8 cellular contexts compared by ENCODE assay signal in genomic region chr12:49200882-49201594, GRCh38. TPM values are rescaled to one million over a fixed set of nuclear protein-coding genes. Genes with fewer than 3 reads are reported as not detected.
DNase-seq lines count a peak whose midpoint lies in the region; ATAC-seq and TF ChIP-seq lines count a peak whose summit lies in the region.

No MANE protein-coding gene starts in this region.

- H3K4me1 ChIP-seq in GM23338 (ENCODE audit: insufficient read depth): peaks cover 15% of the 10 kb centered on the region

- H3K27ac ChIP-seq in GM23338 (ENCODE audit: low read depth): peak overlapping the region; percentile 12; the same call in 1 of the 2 replicates

- no peak overlapping the region for H3K4me3 ChIP-seq in GM23338

- H3F3A ChIP-seq in GM23338 (replicated peaks; ENCODE audit: low read depth): no peaks in the 10 kb centered on the region

- ATAC-seq in GM23338: peak; percentile 65

- H3K4me2 ChIP-seq in GM23338: 0 out of 2 replicates have a peak overlapping the region, but pooled peaks have one; percentile 10

- H3K27ac Mint-ChIP-seq in GM23338 (peak overlapping the region; percentile 89), progenitor cell of endocrine pancreas (peak overlapping the region; percentile 15)
- H3K27ac Mint-ChIP-seq in activated naive CD8-positive, alpha-beta T cell: peak overlapping the region; percentile 12

- no peak overlapping the region for H2AFZ ChIP-seq in GM23338

- no peaks in the 10 kb centered on the region for H4K20me1 ChIP-seq in GM23338 (replicated peaks; ENCODE audit: insufficient read depth)

- H3K4me1 Mint-ChIP-seq in GM23338 (peaks cover 32% of the 10 kb centered on the region), progenitor cell of endocrine pancreas (ENCODE audit: low read depth) (peaks cover 20% of the 10 kb centered on the region)
- H3K4me1 Mint-ChIP-seq in activated naive CD8-positive, alpha-beta T cell (ENCODE audit: low read depth): peaks cover 15% of the 10 kb centered on the region

- no peaks in the 10 kb centered on the region for H3K79me2 ChIP-seq in GM23338 (replicated peaks; ENCODE audit: insufficient read depth)

- no peaks in the 10 kb centered on the region for H3K27me3 ChIP-seq in GM23338 (ENCODE audit: insufficient read depth)

- H3K9me3 Mint-ChIP-seq in GM23338: no peaks in the 10 kb centered on the region
- H3K9me3 Mint-ChIP-seq in activated naive CD8-positive, alpha-beta T cell (ENCODE audit: low read depth): no peaks in the 10 kb centered on the region
- H3K9me3 Mint-ChIP-seq in progenitor cell of endocrine pancreas (ENCODE audit: low read depth): no peaks in the 10 kb centered on the region

- no peaks in the 10 kb centered on the region for H3K36me3 Mint-ChIP-seq in GM23338 (ENCODE audit: low read depth)
- no peaks in the 10 kb centered on the region for H3K36me3 Mint-ChIP-seq in activated naive CD8-positive, alpha-beta T cell
- H3K36me3 Mint-ChIP-seq in progenitor cell of endocrine pancreas (ENCODE audit: insufficient read depth): no peaks in the 10 kb centered on the region

- H3K27me3 Mint-ChIP-seq in GM23338 (ENCODE audit: insufficient read depth, low read depth, poor library complexity) (no peaks in the 10 kb centered on the region), progenitor cell of endocrine pancreas (no peaks in the 10 kb centered on the region)
- no peaks in the 10 kb centered on the region for H3K27me3 Mint-ChIP-seq in activated naive CD8-positive, alpha-beta T cell

- H3K36me3 ChIP-seq in GM23338 (ENCODE audit: insufficient read depth): no peaks in the 10 kb centered on the region

- TF ChIP-seq CTCF in GM23338 (conservative IDR thresholded peaks at IDR 0.05; ENCODE audit: low read depth in 2 of 2) (no peak), progenitor cell of endocrine pancreas (IDR thresholded peaks at IDR 0.05; ENCODE audit: unreplicated experiment) (no peak)

- H3K9me2 ChIP-seq in GM23338 (ENCODE audit: insufficient read depth): no peaks in the 10 kb centered on the region

- H3K4me3 Mint-ChIP-seq in GM23338 (peak overlapping the region; percentile 33; the same call in 2 of the 3 replicates), progenitor cell of endocrine pancreas (ENCODE audit: low read depth) (no peak overlapping the region)
- peak overlapping the region; percentile 33 for H3K4me3 Mint-ChIP-seq in activated naive CD8-positive, alpha-beta T cell

- peak; percentile 36 for DNase-seq in AG08396 (ENCODE audit: low spot score)
- peak; percentile 72 for DNase-seq in GM23338 (ENCODE audit: low spot score)
- peak; percentile 43 for DNase-seq in NCI-H345 (lab: John Stamatoyannopoulos, UW)
- peak; percentile 76 for DNase-seq in glomerular endothelial cell (ENCODE audit: extremely low read depth, low read depth, low spot score)
- DNase-seq in progenitor cell of endocrine pancreas (ENCODE audit: low spot score, unreplicated experiment): no peak
- no peak for DNase-seq in HuH-7.5 (ENCODE audit: low spot score)
- DNase-seq in activated effector memory CD4-positive, alpha-beta T cell treated with anti-CD3 and anti-CD28 coated beads, Interleukin-2, amount 50 U/mL, for 16 hours: no peak

TF ChIP-seq in GM23338, 12 proteins besides CTCF, POLR2A, EP300 and RAD21 (continues in another document):
- TF ChIP-seq ZNF114 (CRISPR knock-in tag; IDR thresholded peaks at IDR 0.05): no peak
- TF ChIP-seq NANOG (IDR thresholded peaks at IDR 0.05; ENCODE audit: borderline replicate concordance): no peak
- TF ChIP-seq, protein P1, sequence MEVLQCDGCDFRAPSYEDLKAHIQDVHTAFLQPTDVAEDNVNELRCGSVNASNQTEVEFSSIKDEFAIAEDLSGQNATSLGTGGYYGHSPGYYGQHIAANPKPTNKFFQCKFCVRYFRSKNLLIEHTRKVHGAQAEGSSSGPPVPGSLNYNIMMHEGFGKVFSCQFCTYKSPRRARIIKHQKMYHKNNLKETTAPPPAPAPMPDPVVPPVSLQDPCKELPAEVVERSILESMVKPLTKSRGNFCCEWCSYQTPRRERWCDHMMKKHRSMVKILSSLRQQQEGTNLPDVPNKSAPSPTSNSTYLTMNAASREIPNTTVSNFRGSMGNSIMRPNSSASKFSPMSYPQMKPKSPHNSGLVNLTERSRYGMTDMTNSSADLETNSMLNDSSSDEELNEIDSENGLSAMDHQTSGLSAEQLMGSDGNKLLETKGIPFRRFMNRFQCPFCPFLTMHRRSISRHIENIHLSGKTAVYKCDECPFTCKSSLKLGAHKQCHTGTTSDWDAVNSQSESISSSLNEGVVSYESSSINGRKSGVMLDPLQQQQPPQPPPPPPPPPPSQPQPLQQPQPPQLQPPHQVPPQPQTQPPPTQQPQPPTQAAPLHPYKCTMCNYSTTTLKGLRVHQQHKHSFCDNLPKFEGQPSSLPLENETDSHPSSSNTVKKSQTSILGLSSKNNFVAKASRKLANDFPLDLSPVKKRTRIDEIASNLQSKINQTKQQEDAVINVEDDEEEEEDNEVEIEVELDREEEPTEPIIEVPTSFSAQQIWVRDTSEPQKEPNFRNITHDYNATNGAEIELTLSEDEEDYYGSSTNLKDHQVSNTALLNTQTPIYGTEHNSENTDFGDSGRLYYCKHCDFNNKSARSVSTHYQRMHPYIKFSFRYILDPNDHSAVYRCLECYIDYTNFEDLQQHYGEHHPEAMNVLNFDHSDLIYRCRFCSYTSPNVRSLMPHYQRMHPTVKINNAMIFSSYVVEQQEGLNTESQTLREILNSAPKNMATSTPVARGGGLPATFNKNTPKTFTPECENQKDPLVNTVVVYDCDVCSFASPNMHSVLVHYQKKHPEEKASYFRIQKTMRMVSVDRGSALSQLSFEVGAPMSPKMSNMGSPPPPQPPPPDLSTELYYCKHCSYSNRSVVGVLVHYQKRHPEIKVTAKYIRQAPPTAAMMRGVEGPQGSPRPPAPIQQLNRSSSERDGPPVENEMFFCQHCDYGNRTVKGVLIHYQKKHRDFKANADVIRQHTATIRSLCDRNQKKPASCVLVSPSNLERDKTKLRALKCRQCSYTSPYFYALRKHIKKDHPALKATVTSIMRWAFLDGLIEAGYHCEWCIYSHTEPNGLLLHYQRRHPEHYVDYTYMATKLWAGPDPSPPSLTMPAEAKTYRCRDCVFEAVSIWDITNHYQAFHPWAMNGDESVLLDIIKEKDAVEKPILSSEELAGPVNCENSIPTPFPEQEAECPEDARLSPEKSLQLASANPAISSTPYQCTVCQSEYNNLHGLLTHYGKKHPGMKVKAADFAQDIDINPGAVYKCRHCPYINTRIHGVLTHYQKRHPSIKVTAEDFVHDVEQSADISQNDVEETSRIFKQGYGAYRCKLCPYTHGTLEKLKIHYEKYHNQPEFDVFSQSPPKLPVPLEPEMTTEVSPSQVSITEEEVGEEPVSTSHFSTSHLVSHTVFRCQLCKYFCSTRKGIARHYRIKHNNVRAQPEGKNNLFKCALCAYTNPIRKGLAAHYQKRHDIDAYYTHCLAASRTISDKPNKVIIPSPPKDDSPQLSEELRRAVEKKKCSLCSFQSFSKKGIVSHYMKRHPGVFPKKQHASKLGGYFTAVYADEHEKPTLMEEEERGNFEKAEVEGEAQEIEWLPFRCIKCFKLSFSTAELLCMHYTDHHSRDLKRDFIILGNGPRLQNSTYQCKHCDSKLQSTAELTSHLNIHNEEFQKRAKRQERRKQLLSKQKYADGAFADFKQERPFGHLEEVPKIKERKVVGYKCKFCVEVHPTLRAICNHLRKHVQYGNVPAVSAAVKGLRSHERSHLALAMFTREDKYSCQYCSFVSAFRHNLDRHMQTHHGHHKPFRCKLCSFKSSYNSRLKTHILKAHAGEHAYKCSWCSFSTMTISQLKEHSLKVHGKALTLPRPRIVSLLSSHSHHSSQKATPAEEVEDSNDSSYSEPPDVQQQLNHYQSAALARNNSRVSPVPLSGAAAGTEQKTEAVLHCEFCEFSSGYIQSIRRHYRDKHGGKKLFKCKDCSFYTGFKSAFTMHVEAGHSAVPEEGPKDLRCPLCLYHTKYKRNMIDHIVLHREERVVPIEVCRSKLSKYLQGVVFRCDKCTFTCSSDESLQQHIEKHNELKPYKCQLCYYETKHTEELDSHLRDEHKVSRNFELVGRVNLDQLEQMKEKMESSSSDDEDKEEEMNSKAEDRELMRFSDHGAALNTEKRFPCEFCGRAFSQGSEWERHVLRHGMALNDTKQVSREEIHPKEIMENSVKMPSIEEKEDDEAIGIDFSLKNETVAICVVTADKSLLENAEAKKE (CRISPR knock-in tag; IDR thresholded peaks at IDR 0.05): no peak
- no peak for TF ChIP-seq EZH2 (IDR thresholded peaks at IDR 0.05; ENCODE audit: low read depth, unreplicated experiment)
- TF ChIP-seq, protein P2, sequence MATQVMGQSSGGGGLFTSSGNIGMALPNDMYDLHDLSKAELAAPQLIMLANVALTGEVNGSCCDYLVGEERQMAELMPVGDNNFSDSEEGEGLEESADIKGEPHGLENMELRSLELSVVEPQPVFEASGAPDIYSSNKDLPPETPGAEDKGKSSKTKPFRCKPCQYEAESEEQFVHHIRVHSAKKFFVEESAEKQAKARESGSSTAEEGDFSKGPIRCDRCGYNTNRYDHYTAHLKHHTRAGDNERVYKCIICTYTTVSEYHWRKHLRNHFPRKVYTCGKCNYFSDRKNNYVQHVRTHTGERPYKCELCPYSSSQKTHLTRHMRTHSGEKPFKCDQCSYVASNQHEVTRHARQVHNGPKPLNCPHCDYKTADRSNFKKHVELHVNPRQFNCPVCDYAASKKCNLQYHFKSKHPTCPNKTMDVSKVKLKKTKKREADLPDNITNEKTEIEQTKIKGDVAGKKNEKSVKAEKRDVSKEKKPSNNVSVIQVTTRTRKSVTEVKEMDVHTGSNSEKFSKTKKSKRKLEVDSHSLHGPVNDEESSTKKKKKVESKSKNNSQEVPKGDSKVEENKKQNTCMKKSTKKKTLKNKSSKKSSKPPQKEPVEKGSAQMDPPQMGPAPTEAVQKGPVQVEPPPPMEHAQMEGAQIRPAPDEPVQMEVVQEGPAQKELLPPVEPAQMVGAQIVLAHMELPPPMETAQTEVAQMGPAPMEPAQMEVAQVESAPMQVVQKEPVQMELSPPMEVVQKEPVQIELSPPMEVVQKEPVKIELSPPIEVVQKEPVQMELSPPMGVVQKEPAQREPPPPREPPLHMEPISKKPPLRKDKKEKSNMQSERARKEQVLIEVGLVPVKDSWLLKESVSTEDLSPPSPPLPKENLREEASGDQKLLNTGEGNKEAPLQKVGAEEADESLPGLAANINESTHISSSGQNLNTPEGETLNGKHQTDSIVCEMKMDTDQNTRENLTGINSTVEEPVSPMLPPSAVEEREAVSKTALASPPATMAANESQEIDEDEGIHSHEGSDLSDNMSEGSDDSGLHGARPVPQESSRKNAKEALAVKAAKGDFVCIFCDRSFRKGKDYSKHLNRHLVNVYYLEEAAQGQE (IDR thresholded peaks at IDR 0.05; ENCODE audit: unreplicated experiment): no peak
- no peak for TF ChIP-seq JUNB (IDR thresholded peaks at IDR 0.05; ENCODE audit: unreplicated experiment)
- no peak for TF ChIP-seq ZNF331 (CRISPR knock-in tag; IDR thresholded peaks at IDR 0.05; ENCODE audit: low read depth)

RNA-seq across cellular contexts. Expression of gene TUBA1A, which starts 12.2 kb away (rescaled TPM):
- total RNA-seq in GM23338 (2014; rRNA removed; shearing (Covaris generic)): 386 and 424 TPM in 2 replicates
- 189 TPM in 2 replicates for polyA plus RNA-seq in GM23338 (2016; fragmentation: Nextera tagmentation; extraction: Ambion mirVana)
- total RNA-seq in glomerular endothelial cell: 1,256 and 1,548 TPM in 2 replicates
- 628 and 652 TPM in 2 replicates for total RNA-seq in progenitor cell of endocrine pancreas

Comparison
In these comparisons a context has a peak if more than half of its experiments do, and no peak if none do; other contexts are left out.
1. DNase-seq: peak in AG08396 (single experiment), GM23338 (single experiment), NCI-H345 (single experiment) and glomerular endothelial cell (single experiment); none in progenitor cell of endocrine pancreas (single experiment), HuH-7.5 (single experiment) and activated effector memory CD4-positive, alpha-beta T cell treated with anti-CD3 and anti-CD28 coated beads, Interleukin-2, amount 50 U/mL, for 16 hours (single experiment).
2. H3K27ac Mint-ChIP-seq: peak in every context shown above with its lines; median percentile 89 in GM23338; 15 in progenitor cell of endocrine pancreas; 12 in activated naive CD8-positive, alpha-beta T cell.